In the genomic region with DNA sequence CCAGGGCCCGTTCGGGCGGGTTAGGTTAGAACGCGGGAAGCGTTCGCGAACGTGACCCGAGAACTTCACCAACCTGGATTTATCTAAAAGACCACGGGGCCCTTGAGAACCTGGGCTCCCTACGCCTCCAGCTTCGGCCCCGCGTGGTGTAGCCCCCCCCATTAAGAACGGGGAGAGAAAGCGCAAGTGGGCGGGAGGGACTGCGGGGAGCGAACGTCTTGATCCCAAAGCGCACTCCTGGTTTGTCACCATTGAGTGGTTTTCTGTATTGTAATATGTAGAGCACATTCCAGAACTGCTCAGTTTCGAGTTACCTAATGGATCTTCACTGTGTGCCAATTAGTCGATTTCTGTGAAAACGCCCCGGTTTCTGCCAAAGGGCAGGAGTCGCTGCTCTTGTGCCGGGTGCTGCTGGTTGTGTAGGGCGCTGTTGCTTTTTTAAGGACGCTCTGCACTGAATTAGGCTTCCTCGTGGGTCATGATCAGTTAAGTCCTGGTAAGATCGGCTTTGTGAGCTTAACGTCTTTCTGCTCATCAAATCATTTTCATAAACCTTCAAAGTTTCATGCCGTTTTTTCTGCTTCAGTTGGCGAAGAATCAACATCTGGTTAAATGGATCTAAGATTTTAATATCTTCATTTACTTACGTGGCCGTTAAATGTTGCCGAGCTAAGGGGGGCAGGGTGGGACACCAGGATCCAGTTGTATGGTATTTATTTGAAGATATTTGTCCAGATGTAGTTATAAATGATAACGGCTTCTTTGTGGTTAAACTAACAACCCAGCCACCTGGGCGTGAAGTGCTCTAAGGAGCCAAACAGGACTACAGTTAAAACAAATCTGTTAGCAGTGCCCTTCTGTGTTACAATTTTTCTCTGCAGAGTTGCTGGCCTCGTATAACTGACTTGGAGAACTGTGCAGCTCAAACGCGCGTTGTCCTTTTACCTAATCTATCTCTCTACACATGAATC, we compare ENCODE assay signal across 8 cellular contexts. TPM values are rescaled to one million over a fixed set of nuclear protein-coding genes. Genes with fewer than 3 reads are reported as not detected.
DNase-seq lines count a peak whose midpoint lies in the region; ATAC-seq lines count a peak whose summit lies in the region.

No MANE protein-coding gene starts in this region.

- H3K4me2 ChIP-seq in skeletal muscle satellite cell (ENCODE audit: low read length), result peak overlapping the region; percentile 83

- H3K9ac ChIP-seq in SK-N-MC (ENCODE audit: insufficient read length), result peak overlapping the region; percentile 90
- peak overlapping the region; percentile 88 for H3K9ac ChIP-seq in skeletal muscle satellite cell (ENCODE audit: low read depth, low read length)

- H3K4me3 ChIP-seq in Jurkat, Clone E6-1 (ENCODE audit: low read length), result peak overlapping the region; percentile 75
- H3K4me3 ChIP-seq in SK-N-MC (peak overlapping the region; percentile 97), skeletal muscle satellite cell (ENCODE audit: low read length) (peak overlapping the region; percentile 93)

- H3K36me3 ChIP-seq in SK-N-MC (ENCODE audit: insufficient read depth, low read length) (peaks cover 2% of the 10 kb centered on the region; the same call in 1 of the 2 replicates), skeletal muscle satellite cell (ENCODE audit: insufficient read depth, low read length) (no peaks in the 10 kb centered on the region)

- H3K9me3 ChIP-seq in SK-N-MC (ENCODE audit: low read depth, low read length), result no peaks in the 10 kb centered on the region
- no peaks in the 10 kb centered on the region for H3K9me3 ChIP-seq in skeletal muscle satellite cell (replicated peaks; ENCODE audit: low read length)

- peak overlapping the region; percentile 76 for H3K27ac ChIP-seq in SK-N-MC

- peaks cover 11% of the 10 kb centered on the region for H3K4me1 ChIP-seq in skeletal muscle satellite cell (ENCODE audit: control insufficient read depth, insufficient read depth, low read length)

- no peaks in the 10 kb centered on the region for H3K27me3 ChIP-seq in skeletal muscle satellite cell (ENCODE audit: control insufficient read depth, insufficient read depth, low read length)

- DNase-seq in EH (ENCODE audit: low read depth) (peak; percentile 69), SK-N-MC (ENCODE audit: low read depth, low spot score) (peak; percentile 32), hepatic stellate cell (ENCODE audit: low spot score) (peak; percentile 39), mesenteric fat pad (ENCODE audit: low spot score) (no peak)
- DNase-seq in Jurkat, Clone E6-1 (ENCODE audit: low read depth, low spot score), result peak; percentile 84
- DNase-seq in activated naive CD8-positive, alpha-beta T cell treated with anti-CD3 and anti-CD28 coated beads, Interleukin-2, amount 50 U/mL, for 16 hours (ENCODE audit: low read depth, low spot score), result peak; percentile 9

- peak; percentile 45 for ATAC-seq in GM21717 (IDR thresholded peaks at IDR 0.05; ENCODE audit: unreplicated experiment)

RNA-seq across cellular contexts. Expression of a gene that starts 0.8 kb away (rescaled TPM):
- polyA plus RNA-seq in Jurkat, Clone E6-1 (2012; ENCODE audit: insufficient read depth, insufficient read length), result 178 TPM
- 2.0 and 6.6 TPM in 2 replicates for total RNA-seq in skeletal muscle satellite cell (2012; rRNA removed)
- total RNA-seq in mesenteric fat pad, result not detected
